9 cellular contexts compared by ENCODE assay signal in genomic region chr14:52351561-52352491, GRCh38. TPM values are rescaled to one million over a fixed set of nuclear protein-coding genes. Genes with fewer than 3 reads are reported as not detected.
DNase-seq lines count a peak whose midpoint lies in the region; ATAC-seq, FAIRE-seq and TF ChIP-seq lines count a peak whose summit lies in the region.
"Had no signal": no experiment of that assay in that cellular context is flagged by ENCODE, and none has a peak within 500 bp of the region (broad histone marks: within the 10 kb centered on the region; RNA-seq: fewer than 3 reads in every experiment).

No MANE protein-coding gene starts in this region.

- ATAC-seq in A549 (peak; percentile 92), GM18867 (IDR thresholded peaks at IDR 0.05; ENCODE audit: unreplicated experiment) (peak; percentile 87), HG03439 (IDR thresholded peaks at IDR 0.05; ENCODE audit: unreplicated experiment) (peak; percentile 54), body of pancreas (peak; percentile 40), GM19397 (IDR thresholded peaks at IDR 0.05; ENCODE audit: unreplicated experiment) (no peak)

- no peaks in the 10 kb centered on the region for H3K9me3 Mint-ChIP-seq in neural progenitor cell

- no peak overlapping the region for H3K9ac ChIP-seq in neural progenitor cell

- H3K36me3 ChIP-seq in body of pancreas (replicated peaks in 1 of 2; ENCODE audit: insufficient read depth in 1 of 2, low read depth in 2 of 2): no peaks in the 10 kb centered on the region
- no peaks in the 10 kb centered on the region for H3K36me3 ChIP-seq in neural progenitor cell
- H3K36me3 ChIP-seq in PC-9 (ENCODE audit: low read depth): no peaks in the 10 kb centered on the region

- H3K27me3 ChIP-seq in body of pancreas (no peaks in the 10 kb centered on the region), neural progenitor cell (no peaks in the 10 kb centered on the region), PC-9 (ENCODE audit: insufficient read depth, low read depth) (no peaks in the 10 kb centered on the region)

- H3K4me2 ChIP-seq in A549 (peak overlapping the region; percentile 70), neural progenitor cell (no peak overlapping the region), PC-9 (no peak overlapping the region)

- no peak overlapping the region for H3K27ac Mint-ChIP-seq in neural progenitor cell

- H3K27ac ChIP-seq in A549: peak overlapping the region; percentile 71 to 79
- H3K27ac ChIP-seq in body of pancreas: peak overlapping the region in 1 of 4 donors; percentile 49
- no peak overlapping the region for H3K27ac ChIP-seq in neural progenitor cell
- H3K27ac ChIP-seq in PC-9: no peak overlapping the region

- CTCF ChIA-PET in A549 (lab: Yijun Ruan, JAX) (interaction anchor here (1.2 kb wide), 1 partner anchor 109 kb away, joined by 3 read pairs; no protein-coding TSS in a partner anchor), PC-9 (lab: Charles Lee) (no interaction called here)

- no peak overlapping the region for H3K4me3 Mint-ChIP-seq in neural progenitor cell

- no TSS peak for BruUV-seq in PC-9 (replicated peaks; lab: Mats Ljungman, UMichigan)

- TF ChIP-seq POLR2A in A549 (IDR thresholded peaks at IDR 0.05; ENCODE audit: low read length) (no peak), body of pancreas (IDR thresholded peaks at IDR 0.05) (no peak)

- DNase-seq in A549 (ENCODE audit: low read depth in 1 of 2, low spot score in 1 of 2) (peak in 1 of 2 experiments; percentile 75), body of pancreas (no peak), neural progenitor cell (ENCODE audit: low spot score) (no peak), PC-9 (no peak), SW 1271 (lab: John Stamatoyannopoulos, UW) (no peak)

- H3K27me3 Mint-ChIP-seq in neural progenitor cell (ENCODE audit: insufficient read depth, low read depth): peaks cover 4% of the 10 kb centered on the region

- FAIRE-seq in A549 (lab: Jason Lieb, UNC): no peak

- H4K20me1 ChIP-seq in neural progenitor cell (ENCODE audit: low read depth) (no peaks in the 10 kb centered on the region), PC-9 (ENCODE audit: insufficient read depth) (no peaks in the 10 kb centered on the region)

- no peak; a peak in 1 of 5 replicates for TF ChIP-seq RAD21 in A549 (conservative IDR thresholded peaks at IDR 0.05 in 1 of 2, IDR thresholded peaks at IDR 0.05 in 1 of 2)

- H3K9me3 ChIP-seq in A549 (no peaks in the 10 kb centered on the region), body of pancreas (no peaks in the 10 kb centered on the region), neural progenitor cell (ENCODE audit: low read depth) (no peaks in the 10 kb centered on the region), PC-9 (ENCODE audit: insufficient read depth, low read depth) (no peaks in the 10 kb centered on the region)

- H3K4me3 ChIP-seq in A549 (no peak overlapping the region), body of pancreas (no peak overlapping the region), neural progenitor cell (no peak overlapping the region), PC-9 (no peak overlapping the region)

- 13% methylated on average over 5 of the region's 5 CpGs for WGBS in A549 (ENCODE audit: missing lambda C conversion rate)
- WGBS in body of pancreas, 2 donors: 15 to 23% methylated on average over 5 of the region's 5 CpGs

- H3K79me2 ChIP-seq in neural progenitor cell (ENCODE audit: low read depth): no peaks in the 10 kb centered on the region
- no peaks in the 10 kb centered on the region for H3K79me2 ChIP-seq in PC-9 (ENCODE audit: low read depth)

- H3K36me3 Mint-ChIP-seq in neural progenitor cell: no peaks in the 10 kb centered on the region

- intact Hi-C loops in body of pancreas (cut with DNase I): no loop called here
- intact Hi-C loops in PC-9 (cut with micrococcal nuclease; ENCODE audit: unreplicated experiment): no loop called here

- POLR2A ChIA-PET in A549 (lab: Yijun Ruan, JAX) (interaction anchor here (1.4 kb wide), 1 partner anchor 106 kb away, joined by 3 read pairs; no protein-coding TSS in a partner anchor), PC-9 (lab: Charles Lee; ENCODE audit: unreplicated experiment) (no interaction called here)

- H2AFZ ChIP-seq in neural progenitor cell (replicated peaks) (peak overlapping the region; percentile 76), PC-9 (no peak overlapping the region)

- H3K9me2 ChIP-seq in PC-9 (ENCODE audit: insufficient read depth): 0 out of 2 replicates have a peak, but pooled peaks cover 3% of the 10 kb centered on the region

- H3F3A ChIP-seq in neural progenitor cell (ENCODE audit: low read depth) (no peaks in the 10 kb centered on the region), PC-9 (ENCODE audit: insufficient read depth, low read depth) (no peaks in the 10 kb centered on the region)

- no peak for TF ChIP-seq CTCF in A549 (IDR thresholded peaks at IDR 0.05)
- TF ChIP-seq CTCF in body of pancreas (IDR thresholded peaks at IDR 0.05): no peak
- TF ChIP-seq CTCF in neural progenitor cell (IDR thresholded peaks at IDR 0.05): no peak
- TF ChIP-seq CTCF in PC-9 (conservative IDR thresholded peaks at IDR 0.05): no peak

- TF ChIP-seq EP300 in A549 (IDR thresholded peaks at IDR 0.05): peak; percentile 67 to 77; a peak in 4 of 5 replicates

- peaks cover 82% of the 10 kb centered on the region for H3K4me1 ChIP-seq in A549
- peaks cover 6% of the 10 kb centered on the region for H3K4me1 ChIP-seq in body of pancreas
- peaks cover 4% of the 10 kb centered on the region for H3K4me1 ChIP-seq in neural progenitor cell
- H3K4me1 ChIP-seq in PC-9 (replicated peaks; ENCODE audit: insufficient read depth): peaks cover 16% of the 10 kb centered on the region

- peaks cover 5% of the 10 kb centered on the region for H3K4me1 Mint-ChIP-seq in neural progenitor cell

TF ChIP-seq in A549, 52 proteins besides CTCF, POLR2A, EP300 and RAD21:
- TF ChIP-seq EHMT2 (IDR thresholded peaks at IDR 0.05; ENCODE audit: low read depth): no peak
- peak; percentile 73; the same call in 1 of the 2 replicates for TF ChIP-seq JUNB (IDR thresholded peaks at IDR 0.05)
- peak in 1 of 2 experiments; percentile 71; a peak in 2 of 5 replicates for TF ChIP-seq JUN (IDR thresholded peaks at IDR 0.05)
- TF ChIP-seq CEBPB (IDR thresholded peaks at IDR 0.05): peak in 1 of 2 experiments; percentile 75
- no peak; the same call in 2 of the 3 replicates for TF ChIP-seq BCL3 (IDR thresholded peaks at IDR 0.05)
TF ChIP-seq in A549: peak in this region for 3.

RNA-seq across cellular contexts. Expression of gene PTGER2, which starts 37.7 kb away (rescaled TPM):
- polyA plus RNA-seq in A549 (2011; rRNA removed): 0.74 and 0.79 TPM in 2 replicates
- 0.15 and 0.29 TPM in 2 replicates for polyA plus RNA-seq in A549 (2012; cell fraction: cytosol; rRNA removed)
- polyA plus RNA-seq in A549 (2012; cell fraction: nucleus; rRNA removed): 0.05 and 0.13 TPM in 2 replicates
- 0.51 to 1.2 TPM (median 0.55 TPM) in 3 replicates for polyA plus RNA-seq in A549 (2017; fragmentation: RNase III; extraction: RNeasy Plus Mini Kit Qiagen cat#74134 plus additional on column Dnase treatment)
- polyA minus RNA-seq in A549 (2011; rRNA and poly(A)+ RNA removed): 0.19 and 0.21 TPM in 2 replicates
- total RNA-seq in body of pancreas: 1 to 10 TPM in 1 of 2 donors, not detected in 1; 2.3 TPM
- not detected in 2 replicates for total RNA-seq in neural progenitor cell (ENCODE audit: low replicate concordance)
- 0.15 TPM in 1 of 2 replicates, not detected in the other for total RNA-seq in PC-9 (2021)
- total RNA-seq: dermis microvascular lymphatic vessel endothelial cell had no signal

Comparison
In these comparisons a context has a peak if more than half of its experiments do, and no peak if none do; other contexts are left out.
1. H3K27ac ChIP-seq: peak in A549 (2 of 2); none in neural progenitor cell (single experiment) and PC-9 (single experiment).